In the genomic region with DNA sequence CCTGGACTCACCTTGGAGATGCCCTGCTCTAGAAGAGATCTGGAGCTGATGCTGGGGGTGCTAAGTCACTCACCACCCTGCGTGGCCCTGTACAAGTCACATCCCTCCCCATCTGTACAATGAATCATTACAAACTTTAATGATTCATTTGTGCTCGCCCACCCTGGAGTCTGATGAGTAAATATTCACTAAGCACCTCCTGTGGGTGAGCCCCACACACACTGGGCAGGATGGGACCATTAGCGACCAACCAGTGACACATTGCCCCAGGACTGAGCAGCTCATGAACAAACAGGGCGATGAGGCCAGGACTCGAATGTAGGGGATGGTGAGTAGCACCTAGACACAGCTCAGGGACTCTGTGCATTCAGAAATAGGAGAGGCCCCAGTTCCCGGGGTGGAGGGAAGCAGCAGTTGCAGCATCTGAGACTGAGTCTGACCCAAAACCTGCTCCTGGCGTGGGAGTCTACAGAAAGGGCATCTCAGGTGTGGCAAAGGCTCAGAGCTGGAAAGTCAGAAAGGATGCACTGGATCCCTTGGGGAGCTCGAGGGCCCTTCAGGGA, we compare ENCODE assay signal across 26 cellular contexts. TPM values are rescaled to one million over a fixed set of nuclear protein-coding genes. Genes with fewer than 3 reads are reported as not detected.
A peak's percentile ranks its signal among the peaks of the same experiment; 100 is the strongest.
DNase-seq lines count a peak whose midpoint lies in the region; ATAC-seq lines count a peak whose summit lies in the region.
"Had no signal": no experiment of that assay in that cellular context is flagged by ENCODE, and none has a peak within 500 bp of the region (broad histone marks: within the 10 kb centered on the region; RNA-seq: fewer than 3 reads in every experiment).

No MANE protein-coding gene starts in this region.

- no peaks in the 10 kb centered on the region for H3K4me1 Mint-ChIP-seq in activated T-cell treated with anti-CD3 and anti-CD28 coated beads, Interleukin-2, amount 50 U/mL, for 72 hours (ENCODE audit: low read depth)

- peaks cover 9% of the 10 kb centered on the region for H3K4me1 ChIP-seq in GM23248 (ENCODE audit: insufficient read depth)
- H3K4me1 ChIP-seq: pancreas had no signal

- no peaks in the 10 kb centered on the region for H3K36me3 ChIP-seq in GM23248 (ENCODE audit: low read depth)
- H3K36me3 ChIP-seq: pancreas, SJSA1 had no signal

- H4K20me1 ChIP-seq in GM23248 (ENCODE audit: insufficient read depth): no peaks in the 10 kb centered on the region

- H3K4me3 ChIP-seq in GM23248: no peak overlapping the region
- H3K4me3 ChIP-seq: pancreas, SJSA1, skin epidermis had no signal

- no peak for DNase-seq in activated CD4-positive, CD25-positive, alpha-beta regulatory T cell (lab: John Stamatoyannopoulos, UW)
- peak; percentile 67 for DNase-seq in GM23248
- DNase-seq in activated T-cell treated with anti-CD3 and anti-CD28 coated beads, Interleukin-2, amount 50 U/mL, for 72 hours: peak; percentile 24 to 28
- DNase-seq in kidney tubule cell (ENCODE audit: low spot score): peak; percentile 85
- no peak for DNase-seq in cerebellum (ENCODE audit: low spot score)
- DNase-seq: amygdala; cerebellar nuclear complex; left ventricle myocardium superior; NCI-H1048; NCI-H2081; NCI-H524 treated with DMSO at 0.1 percent for 48 hours; pancreas; stimulated activated naive CD4-positive, alpha-beta T cell treated with Interleukin-2 at 50 U/mL for 16 hours had no signal

- no peaks in the 10 kb centered on the region for H3K9me3 ChIP-seq in GM23248 (ENCODE audit: low read depth)
- H3K9me3 ChIP-seq: pancreas had no signal

- H3K9ac ChIP-seq in GM23248: no peak overlapping the region
- H3K9ac ChIP-seq: KMS-11 had no signal

- no peak overlapping the region for H3K27ac Mint-ChIP-seq in activated T-cell treated with anti-CD3 and anti-CD28 coated beads, Interleukin-2, amount 50 U/mL, for 72 hours
- H3K27ac Mint-ChIP-seq: endodermal cell; T-helper 2 cell treated with Interferon-gamma antibody and Interleukin-4, amounts not matched to agents 5 μg/mL and 100 μg/mL, for 36 hours; type B pancreatic cell had no signal

- 26 to 30% methylated on average over 8 of the region's 8 CpGs for WGBS in GM23248 (ENCODE audit: low coverage in 1 of 2, low lambda C conversion rate in 2 of 2, missing lambda C conversion rate in 2 of 2), 2 experiments

- H3K36me3 Mint-ChIP-seq in activated T-cell treated with anti-CD3 and anti-CD28 coated beads, Interleukin-2, amount 50 U/mL, for 72 hours (ENCODE audit: insufficient read depth in 2 of 2): no peaks in the 10 kb centered on the region
- H3K36me3 Mint-ChIP-seq: type B pancreatic cell had no signal

- peak; percentile 76 to 82 for ATAC-seq in activated CD4-positive, CD25-positive, alpha-beta regulatory T cell treated with anti-CD3 and anti-CD28 coated beads, Interleukin-2, amount 50 U/mL, for 24 hours
- peak; percentile 91 for ATAC-seq in activated T-cell treated with anti-CD3 and anti-CD28 coated beads, Interleukin-2, amount 50 U/mL, for 72 hours (replicated peaks in 1 of 2)
- ATAC-seq in HG02798 (IDR thresholded peaks at IDR 0.05; ENCODE audit: poor library complexity, unreplicated experiment) (no peak), GM18868 (IDR thresholded peaks at IDR 0.05; ENCODE audit: unreplicated experiment) (no peak)
- ATAC-seq: left ventricle myocardium superior, pancreas had no signal

- peak overlapping the region; percentile 21; the same call in 1 of the 2 replicates for H2AFZ ChIP-seq in GM23248

- H3K27ac ChIP-seq in GM23248: no peak overlapping the region
- H3K27ac ChIP-seq: 22Rv1, KMS-11, pancreas, SJSA1, skin epidermis had no signal

- H3K9me3 Mint-ChIP-seq in activated T-cell treated with anti-CD3 and anti-CD28 coated beads, Interleukin-2, amount 50 U/mL, for 72 hours: no peaks in the 10 kb centered on the region
- H3K9me3 Mint-ChIP-seq: endodermal cell, type B pancreatic cell had no signal

- peaks cover 34% of the 10 kb centered on the region for H3K27me3 Mint-ChIP-seq in activated T-cell treated with anti-CD3 and anti-CD28 coated beads, Interleukin-2, amount 50 U/mL, for 72 hours (ENCODE audit: low read depth)

- no peaks in the 10 kb centered on the region for H3K79me2 ChIP-seq in GM23248 (ENCODE audit: insufficient read depth)

- in situ Hi-C loops in GM23248 (cut with MboI): no loop called here

- H3K27me3 ChIP-seq in GM23248 (replicated peaks; ENCODE audit: insufficient read depth): no peaks in the 10 kb centered on the region
- H3K27me3 ChIP-seq: pancreas, SJSA1 had no signal

- no peak overlapping the region for H3K4me2 ChIP-seq in GM23248 (ENCODE audit: unreplicated experiment)
- H3K4me2 ChIP-seq: KMS-11 had no signal

- peaks cover 4% of the 10 kb centered on the region; the same call in 1 of the 2 replicates for H3F3A ChIP-seq in GM23248 (ENCODE audit: insufficient read depth)

- H3K9me2 ChIP-seq in GM23248 (ENCODE audit: insufficient read depth): no peaks in the 10 kb centered on the region

- H3K4me3 Mint-ChIP-seq in activated T-cell treated with anti-CD3 and anti-CD28 coated beads, Interleukin-2, amount 50 U/mL, for 72 hours: no peak overlapping the region
- H3K4me3 Mint-ChIP-seq: endodermal cell; T-helper 2 cell treated with Interferon-gamma antibody and Interleukin-4, amounts not matched to agents 5 μg/mL and 100 μg/mL, for 36 hours; type B pancreatic cell had no signal

RNA-seq across cellular contexts. Expression of a gene that starts 18.1 kb away (rescaled TPM):
- not detected in 2 replicates for total RNA-seq in GM23248 (2014; rRNA removed; shearing (Covaris generic))
- not detected in 2 replicates for polyA plus RNA-seq in GM23248 (2016; fragmentation: Nextera tagmentation; extraction: Ambion mirVana)
- total RNA-seq in activated T-cell treated with anti-CD3 and anti-CD28 coated beads, Interleukin-2, amount 50 U/mL, for 72 hours: not detected
- not detected for total RNA-seq in cerebellum
- total RNA-seq: endodermal cell, left ventricle myocardium superior, OCI-LY7, SJSA1 had no signal
- polyA plus RNA-seq: BJ had no signal

RNA-seq across cellular contexts. Expression of a gene that starts 24.1 kb away (rescaled TPM):
- not detected in 2 replicates for total RNA-seq in GM23248 (2014; rRNA removed; shearing (Covaris generic))
- not detected in 2 replicates for polyA plus RNA-seq in GM23248 (2016; fragmentation: Nextera tagmentation; extraction: Ambion mirVana)
- total RNA-seq in activated T-cell treated with anti-CD3 and anti-CD28 coated beads, Interleukin-2, amount 50 U/mL, for 72 hours: under 1 TPM; 0.17 to 0.30 TPM
- 2.7 TPM for total RNA-seq in cerebellum
- total RNA-seq: fibroblast of villous mesenchyme, OCI-LY7, SJSA1 had no signal
- polyA plus RNA-seq: BJ had no signal

Comparison
In these comparisons a context has a peak if more than half of its experiments do, and no peak if none do; other contexts are left out.
1. ATAC-seq: peak in activated CD4-positive, CD25-positive, alpha-beta regulatory T cell treated with anti-CD3 and anti-CD28 coated beads, Interleukin-2, amount 50 U/mL, for 24 hours (2 of 2) and activated T-cell treated with anti-CD3 and anti-CD28 coated beads, Interleukin-2, amount 50 U/mL, for 72 hours (2 of 2); none in HG02798 (single experiment) and GM18868 (single experiment).
2. DNase-seq: peak in GM23248 (single experiment), activated T-cell treated with anti-CD3 and anti-CD28 coated beads, Interleukin-2, amount 50 U/mL, for 72 hours (2 of 2) and kidney tubule cell (single experiment); none in activated CD4-positive, CD25-positive, alpha-beta regulatory T cell (0 of 4) and cerebellum (single experiment).